3 cellular contexts compared by ENCODE assay signal in the genomic region with DNA sequence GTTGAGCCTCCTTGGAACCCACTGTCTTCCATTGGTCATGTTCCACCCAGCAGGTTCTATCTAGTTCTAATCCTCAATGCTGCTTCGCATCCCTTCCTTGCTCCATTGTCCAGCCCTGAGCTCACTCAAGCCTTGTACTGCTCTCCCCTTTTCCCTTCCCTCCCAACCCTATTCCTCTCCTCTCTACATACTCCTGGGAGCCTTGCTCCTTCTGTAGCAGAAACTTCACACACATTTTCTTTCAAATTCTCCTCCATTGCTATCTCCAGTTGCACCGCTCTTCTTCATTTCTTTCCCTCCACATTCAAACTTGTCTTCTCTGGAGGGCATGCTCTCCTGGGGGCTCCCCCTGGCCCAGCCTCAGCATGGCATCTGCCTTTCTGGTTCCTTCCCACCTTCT.
A peak's percentile ranks its signal among the peaks of the same experiment; 100 is the strongest.
TF ChIP-seq lines count a peak whose summit lies in the region.

No MANE protein-coding gene starts in this region.

TF ChIP-seq in A549, 52 proteins besides CTCF, POLR2A, EP300 and RAD21:
- TF ChIP-seq POLR2AphosphoS2 (conservative IDR thresholded peaks at IDR 0.05; ENCODE audit: low read length) (no peak), CBX2 (IDR thresholded peaks at IDR 0.05; ENCODE audit: borderline replicate concordance, low read depth) (no peak), CBX8 (IDR thresholded peaks at IDR 0.05) (no peak), CEBPB (IDR thresholded peaks at IDR 0.05) (no peak), ZFP36 (IDR thresholded peaks at IDR 0.05; ENCODE audit: borderline replicate concordance, partially characterized antibody) (no peak), HOXA7 (CRISPR knock-in tag; IDR thresholded peaks at IDR 0.05) (no peak), KDM5A (IDR thresholded peaks at IDR 0.05) (no peak), MYC (IDR thresholded peaks at IDR 0.05; ENCODE audit: borderline replicate concordance, low read length) (no peak), ZC3H11A (IDR thresholded peaks at IDR 0.05) (no peak), RARB (CRISPR knock-in tag; IDR thresholded peaks at IDR 0.05) (no peak), HOXB13 (CRISPR knock-in tag; IDR thresholded peaks at IDR 0.05; ENCODE audit: low read depth) (no peak), EHMT2 (IDR thresholded peaks at IDR 0.05; ENCODE audit: low read depth) (no peak), MAZ (IDR thresholded peaks at IDR 0.05; ENCODE audit: borderline replicate concordance, low read depth, low read length) (no peak), NR3C1 (IDR thresholded peaks at IDR 0.05) (no peak), CHD2 (IDR thresholded peaks at IDR 0.05; ENCODE audit: low read length, partially characterized antibody) (no peak)
- TF ChIP-seq, protein P1, sequence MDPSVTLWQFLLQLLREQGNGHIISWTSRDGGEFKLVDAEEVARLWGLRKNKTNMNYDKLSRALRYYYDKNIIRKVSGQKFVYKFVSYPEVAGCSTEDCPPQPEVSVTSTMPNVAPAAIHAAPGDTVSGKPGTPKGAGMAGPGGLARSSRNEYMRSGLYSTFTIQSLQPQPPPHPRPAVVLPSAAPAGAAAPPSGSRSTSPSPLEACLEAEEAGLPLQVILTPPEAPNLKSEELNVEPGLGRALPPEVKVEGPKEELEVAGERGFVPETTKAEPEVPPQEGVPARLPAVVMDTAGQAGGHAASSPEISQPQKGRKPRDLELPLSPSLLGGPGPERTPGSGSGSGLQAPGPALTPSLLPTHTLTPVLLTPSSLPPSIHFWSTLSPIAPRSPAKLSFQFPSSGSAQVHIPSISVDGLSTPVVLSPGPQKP (IDR thresholded peaks at IDR 0.05; ENCODE audit: low read depth, low read length), result no peak
- TF ChIP-seq, protein P2, sequence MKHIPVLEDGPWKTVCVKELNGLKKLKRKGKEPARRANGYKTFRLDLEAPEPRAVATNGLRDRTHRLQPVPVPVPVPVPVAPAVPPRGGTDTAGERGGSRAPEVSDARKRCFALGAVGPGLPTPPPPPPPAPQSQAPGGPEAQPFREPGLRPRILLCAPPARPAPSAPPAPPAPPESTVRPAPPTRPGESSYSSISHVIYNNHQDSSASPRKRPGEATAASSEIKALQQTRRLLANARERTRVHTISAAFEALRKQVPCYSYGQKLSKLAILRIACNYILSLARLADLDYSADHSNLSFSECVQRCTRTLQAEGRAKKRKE (CRISPR knock-in tag; IDR thresholded peaks at IDR 0.05; ENCODE audit: low read depth), result no peak

TF ChIP-seq in K562, 482 proteins besides CTCF, POLR2A, EP300 and RAD21:
- TF ChIP-seq, protein P3, sequence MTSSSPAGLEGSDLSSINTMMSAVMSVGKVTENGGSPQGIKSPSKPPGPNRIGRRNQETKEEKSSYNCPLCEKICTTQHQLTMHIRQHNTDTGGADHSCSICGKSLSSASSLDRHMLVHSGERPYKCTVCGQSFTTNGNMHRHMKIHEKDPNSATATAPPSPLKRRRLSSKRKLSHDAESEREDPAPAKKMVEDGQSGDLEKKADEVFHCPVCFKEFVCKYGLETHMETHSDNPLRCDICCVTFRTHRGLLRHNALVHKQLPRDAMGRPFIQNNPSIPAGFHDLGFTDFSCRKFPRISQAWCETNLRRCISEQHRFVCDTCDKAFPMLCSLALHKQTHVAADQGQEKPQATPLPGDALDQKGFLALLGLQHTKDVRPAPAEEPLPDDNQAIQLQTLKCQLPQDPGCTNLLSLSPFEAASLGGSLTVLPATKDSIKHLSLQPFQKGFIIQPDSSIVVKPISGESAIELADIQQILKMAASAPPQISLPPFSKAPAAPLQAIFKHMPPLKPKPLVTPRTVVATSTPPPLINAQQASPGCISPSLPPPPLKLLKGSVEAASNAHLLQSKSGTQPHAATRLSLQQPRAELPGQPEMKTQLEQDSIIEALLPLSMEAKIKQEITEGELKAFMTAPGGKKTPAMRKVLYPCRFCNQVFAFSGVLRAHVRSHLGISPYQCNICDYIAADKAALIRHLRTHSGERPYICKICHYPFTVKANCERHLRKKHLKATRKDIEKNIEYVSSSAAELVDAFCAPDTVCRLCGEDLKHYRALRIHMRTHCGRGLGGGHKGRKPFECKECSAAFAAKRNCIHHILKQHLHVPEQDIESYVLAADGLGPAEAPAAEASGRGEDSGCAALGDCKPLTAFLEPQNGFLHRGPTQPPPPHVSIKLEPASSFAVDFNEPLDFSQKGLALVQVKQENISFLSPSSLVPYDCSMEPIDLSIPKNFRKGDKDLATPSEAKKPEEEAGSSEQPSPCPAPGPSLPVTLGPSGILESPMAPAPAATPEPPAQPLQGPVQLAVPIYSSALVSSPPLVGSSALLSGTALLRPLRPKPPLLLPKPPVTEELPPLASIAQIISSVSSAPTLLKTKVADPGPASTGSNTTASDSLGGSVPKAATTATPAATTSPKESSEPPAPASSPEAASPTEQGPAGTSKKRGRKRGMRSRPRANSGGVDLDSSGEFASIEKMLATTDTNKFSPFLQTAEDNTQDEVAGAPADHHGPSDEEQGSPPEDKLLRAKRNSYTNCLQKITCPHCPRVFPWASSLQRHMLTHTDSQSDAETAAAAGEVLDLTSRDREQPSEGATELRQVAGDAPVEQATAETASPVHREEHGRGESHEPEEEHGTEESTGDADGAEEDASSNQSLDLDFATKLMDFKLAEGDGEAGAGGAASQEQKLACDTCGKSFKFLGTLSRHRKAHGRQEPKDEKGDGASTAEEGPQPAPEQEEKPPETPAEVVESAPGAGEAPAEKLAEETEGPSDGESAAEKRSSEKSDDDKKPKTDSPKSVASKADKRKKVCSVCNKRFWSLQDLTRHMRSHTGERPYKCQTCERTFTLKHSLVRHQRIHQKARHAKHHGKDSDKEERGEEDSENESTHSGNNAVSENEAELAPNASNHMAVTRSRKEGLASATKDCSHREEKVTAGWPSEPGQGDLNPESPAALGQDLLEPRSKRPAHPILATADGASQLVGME (CRISPR knock-in tag; IDR thresholded peaks at IDR 0.05), result no peak
- TF ChIP-seq ZNF561 (CRISPR knock-in tag; conservative IDR thresholded peaks at IDR 0.05) (no peak), MTA2 (IDR thresholded peaks at IDR 0.05; ENCODE audit: low read depth) (no peak), ZNF766 (CRISPR knock-in tag; conservative IDR thresholded peaks at IDR 0.05) (peak; percentile 22; the same call in 1 of the 2 replicates), PHB2 (IDR thresholded peaks at IDR 0.05; ENCODE audit: low read depth) (no peak), NBN (IDR thresholded peaks at IDR 0.05; ENCODE audit: low read depth) (no peak)
- TF ChIP-seq, protein P4, sequence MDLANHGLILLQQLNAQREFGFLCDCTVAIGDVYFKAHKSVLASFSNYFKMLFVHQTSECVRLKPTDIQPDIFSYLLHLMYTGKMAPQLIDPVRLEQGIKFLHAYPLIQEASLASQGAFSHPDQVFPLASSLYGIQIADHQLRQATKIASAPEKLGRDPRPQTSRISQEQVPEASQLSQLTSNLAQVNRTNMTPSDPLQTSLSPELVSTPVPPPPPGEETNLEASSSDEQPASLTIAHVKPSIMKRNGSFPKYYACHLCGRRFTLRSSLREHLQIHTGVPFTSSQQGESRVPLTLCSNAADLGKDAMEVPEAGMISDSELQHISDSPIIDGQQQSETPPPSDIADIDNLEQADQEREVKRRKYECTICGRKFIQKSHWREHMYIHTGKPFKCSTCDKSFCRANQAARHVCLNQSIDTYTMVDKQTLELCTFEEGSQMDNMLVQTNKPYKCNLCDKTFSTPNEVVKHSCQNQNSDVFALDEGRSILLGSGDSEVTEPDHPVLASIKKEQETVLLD (IDR thresholded peaks at IDR 0.05), result no peak

TF ChIP-seq in liver, 16 proteins besides CTCF, POLR2A, EP300 and RAD21:
- TF ChIP-seq FOXA1 (IDR thresholded peaks at IDR 0.05), result no peak
- no peak for TF ChIP-seq FOXA2 (IDR thresholded peaks at IDR 0.05)
- no peak for TF ChIP-seq HNF4G (IDR thresholded peaks at IDR 0.05)
- no peak for TF ChIP-seq HNF4A (conservative IDR thresholded peaks at IDR 0.05)
- TF ChIP-seq TAF1 (conservative IDR thresholded peaks at IDR 0.05), result no peak
- no peak for TF ChIP-seq EGR1 (IDR thresholded peaks at IDR 0.05; ENCODE audit: low read depth in 2 of 2)
- no peak for TF ChIP-seq JUND (IDR thresholded peaks at IDR 0.05)
- TF ChIP-seq, protein P5, sequence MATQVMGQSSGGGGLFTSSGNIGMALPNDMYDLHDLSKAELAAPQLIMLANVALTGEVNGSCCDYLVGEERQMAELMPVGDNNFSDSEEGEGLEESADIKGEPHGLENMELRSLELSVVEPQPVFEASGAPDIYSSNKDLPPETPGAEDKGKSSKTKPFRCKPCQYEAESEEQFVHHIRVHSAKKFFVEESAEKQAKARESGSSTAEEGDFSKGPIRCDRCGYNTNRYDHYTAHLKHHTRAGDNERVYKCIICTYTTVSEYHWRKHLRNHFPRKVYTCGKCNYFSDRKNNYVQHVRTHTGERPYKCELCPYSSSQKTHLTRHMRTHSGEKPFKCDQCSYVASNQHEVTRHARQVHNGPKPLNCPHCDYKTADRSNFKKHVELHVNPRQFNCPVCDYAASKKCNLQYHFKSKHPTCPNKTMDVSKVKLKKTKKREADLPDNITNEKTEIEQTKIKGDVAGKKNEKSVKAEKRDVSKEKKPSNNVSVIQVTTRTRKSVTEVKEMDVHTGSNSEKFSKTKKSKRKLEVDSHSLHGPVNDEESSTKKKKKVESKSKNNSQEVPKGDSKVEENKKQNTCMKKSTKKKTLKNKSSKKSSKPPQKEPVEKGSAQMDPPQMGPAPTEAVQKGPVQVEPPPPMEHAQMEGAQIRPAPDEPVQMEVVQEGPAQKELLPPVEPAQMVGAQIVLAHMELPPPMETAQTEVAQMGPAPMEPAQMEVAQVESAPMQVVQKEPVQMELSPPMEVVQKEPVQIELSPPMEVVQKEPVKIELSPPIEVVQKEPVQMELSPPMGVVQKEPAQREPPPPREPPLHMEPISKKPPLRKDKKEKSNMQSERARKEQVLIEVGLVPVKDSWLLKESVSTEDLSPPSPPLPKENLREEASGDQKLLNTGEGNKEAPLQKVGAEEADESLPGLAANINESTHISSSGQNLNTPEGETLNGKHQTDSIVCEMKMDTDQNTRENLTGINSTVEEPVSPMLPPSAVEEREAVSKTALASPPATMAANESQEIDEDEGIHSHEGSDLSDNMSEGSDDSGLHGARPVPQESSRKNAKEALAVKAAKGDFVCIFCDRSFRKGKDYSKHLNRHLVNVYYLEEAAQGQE (IDR thresholded peaks at IDR 0.05), result no peak
- no peak for TF ChIP-seq GABPA (IDR thresholded peaks at IDR 0.05 in 1 of 2, conservative IDR thresholded peaks at IDR 0.05 in 1 of 2)
- no peak for TF ChIP-seq RXRA (IDR thresholded peaks at IDR 0.05)
- TF ChIP-seq, protein P6, sequence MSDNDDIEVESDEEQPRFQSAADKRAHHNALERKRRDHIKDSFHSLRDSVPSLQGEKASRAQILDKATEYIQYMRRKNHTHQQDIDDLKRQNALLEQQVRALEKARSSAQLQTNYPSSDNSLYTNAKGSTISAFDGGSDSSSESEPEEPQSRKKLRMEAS (IDR thresholded peaks at IDR 0.05), result no peak
- TF ChIP-seq, protein P7, sequence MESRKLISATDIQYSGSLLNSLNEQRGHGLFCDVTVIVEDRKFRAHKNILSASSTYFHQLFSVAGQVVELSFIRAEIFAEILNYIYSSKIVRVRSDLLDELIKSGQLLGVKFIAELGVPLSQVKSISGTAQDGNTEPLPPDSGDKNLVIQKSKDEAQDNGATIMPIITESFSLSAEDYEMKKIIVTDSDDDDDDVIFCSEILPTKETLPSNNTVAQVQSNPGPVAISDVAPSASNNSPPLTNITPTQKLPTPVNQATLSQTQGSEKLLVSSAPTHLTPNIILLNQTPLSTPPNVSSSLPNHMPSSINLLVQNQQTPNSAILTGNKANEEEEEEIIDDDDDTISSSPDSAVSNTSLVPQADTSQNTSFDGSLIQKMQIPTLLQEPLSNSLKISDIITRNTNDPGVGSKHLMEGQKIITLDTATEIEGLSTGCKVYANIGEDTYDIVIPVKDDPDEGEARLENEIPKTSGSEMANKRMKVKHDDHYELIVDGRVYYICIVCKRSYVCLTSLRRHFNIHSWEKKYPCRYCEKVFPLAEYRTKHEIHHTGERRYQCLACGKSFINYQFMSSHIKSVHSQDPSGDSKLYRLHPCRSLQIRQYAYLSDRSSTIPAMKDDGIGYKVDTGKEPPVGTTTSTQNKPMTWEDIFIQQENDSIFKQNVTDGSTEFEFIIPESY (IDR thresholded peaks at IDR 0.05), result no peak
